ENCODE assay signal across 16 cellular contexts in genomic region chr12:57606821-57607220, GRCh38. TPM values are rescaled to one million over a fixed set of nuclear protein-coding genes. Genes with fewer than 3 reads are reported as not detected.
A peak's percentile ranks its signal among the peaks of the same experiment; 100 is the strongest.
DNase-seq lines count a peak whose midpoint lies in the region; ATAC-seq and TF ChIP-seq lines count a peak whose summit lies in the region.
"Had no signal": no experiment of that assay in that cellular context is flagged by ENCODE, and none has a peak within 500 bp of the region (broad histone marks: within the 10 kb centered on the region; RNA-seq: fewer than 3 reads in every experiment).

No MANE protein-coding gene starts in this region.

- TF ChIP-seq POLR2A in vagina (IDR thresholded peaks at IDR 0.05): no peak

- no peaks in the 10 kb centered on the region for H3K27me3 Mint-ChIP-seq in activated T-cell treated with anti-CD3 and anti-CD28 coated beads, Interleukin-2, amount 50 U/mL, for 72 hours (ENCODE audit: low read depth)
- H3K27me3 Mint-ChIP-seq in activated T-helper 1 cell treated with anti-CD3 and anti-CD28 coated beads, Interleukin-12 subunit alpha, Interleukin-12 subunit beta, Interleukin-2, Interleukin-4 antibody, amounts not matched to agents 30 ng/mL and 10 ng/mL and 1 ng/mL, durations not matched to agents 14 hours and 24 hours and 36 hours (ENCODE audit: insufficient read depth): peaks cover 7% of the 10 kb centered on the region
- no peaks in the 10 kb centered on the region for H3K27me3 Mint-ChIP-seq in natural killer cell (ENCODE audit: low read depth in 2 of 2)

- H3K27ac Mint-ChIP-seq in activated T-cell treated with anti-CD3 and anti-CD28 coated beads, Interleukin-2, amount 50 U/mL, for 72 hours: peak overlapping the region; percentile 74
- H3K27ac Mint-ChIP-seq in activated T-helper 1 cell treated with anti-CD3 and anti-CD28 coated beads, Interleukin-12 subunit alpha, Interleukin-12 subunit beta, Interleukin-2, Interleukin-4 antibody, amounts not matched to agents 30 ng/mL and 10 ng/mL and 1 ng/mL, durations not matched to agents 14 hours and 24 hours and 36 hours: no peak overlapping the region
- H3K27ac Mint-ChIP-seq in natural killer cell: peak overlapping the region; percentile 53 to 92

- H3K36me3 ChIP-seq in vagina: no peaks in the 10 kb centered on the region

- H3K36me3 Mint-ChIP-seq in activated T-cell treated with anti-CD3 and anti-CD28 coated beads, Interleukin-2, amount 50 U/mL, for 72 hours (ENCODE audit: insufficient read depth in 2 of 2): peaks cover 0 to 2% of the 10 kb centered on the region in 2 donors
- H3K36me3 Mint-ChIP-seq in activated T-helper 1 cell treated with anti-CD3 and anti-CD28 coated beads, Interleukin-12 subunit alpha, Interleukin-12 subunit beta, Interleukin-2, Interleukin-4 antibody, amounts not matched to agents 30 ng/mL and 10 ng/mL and 1 ng/mL, durations not matched to agents 14 hours and 24 hours and 36 hours (ENCODE audit: low read depth): peaks cover 14% of the 10 kb centered on the region
- H3K36me3 Mint-ChIP-seq in natural killer cell: no peaks in the 10 kb centered on the region

- ATAC-seq in activated T-cell treated with anti-CD3 and anti-CD28 coated beads, Interleukin-2, amount 50 U/mL, for 72 hours (replicated peaks in 1 of 2): no peak
- ATAC-seq in natural killer cell: no peak
- ATAC-seq in HG03469 (IDR thresholded peaks at IDR 0.05; ENCODE audit: unreplicated experiment): no peak

- no peak for TF ChIP-seq CTCF in natural killer cell (IDR thresholded peaks at IDR 0.05)
- TF ChIP-seq CTCF in vagina (IDR thresholded peaks at IDR 0.05): no peak

- no peak overlapping the region for H3K4me3 ChIP-seq in vagina

- intact Hi-C loops in activated T-helper 1 cell treated with anti-CD3 and anti-CD28 coated beads, Interleukin-12 subunit alpha, Interleukin-12 subunit beta, Interleukin-2, Interleukin-4 antibody, amounts not matched to agents 30 ng/mL and 10 ng/mL and 1 ng/mL, durations not matched to agents 14 hours and 24 hours and 36 hours (cut with micrococcal nuclease): no loop called here
- intact Hi-C loops in natural killer cell (cut with micrococcal nuclease) (no loop called here), vagina (cut with DNase I) (loop anchor here (5.0 kb wide), 1 partner anchor 1990 kb away; the partner anchor contains the start of gene SLC16A7)

- no peaks in the 10 kb centered on the region for H3K27me3 ChIP-seq in vagina

- peak overlapping the region; percentile 7 for H3K27ac ChIP-seq in vagina

- DNase-seq in activated T-cell treated with anti-CD3 and anti-CD28 coated beads, Interleukin-2, amount 50 U/mL, for 72 hours: no peak
- DNase-seq in activated T-cell treated with anti-CD3 and anti-CD28 coated beads, Interleukin-2, amount 50 U/mL, for 1 hour: no peak
- no peak for DNase-seq in activated T-helper 1 cell treated with anti-CD3 and anti-CD28 coated beads, Interleukin-12 subunit alpha, Interleukin-12 subunit beta, Interleukin-2, Interleukin-4 antibody, amounts not matched to agents 30 ng/mL and 10 ng/mL and 1 ng/mL, durations not matched to agents 14 hours and 24 hours and 36 hours (ENCODE audit: low spot score)
- DNase-seq in natural killer cell (no peak), vagina (ENCODE audit: extremely low spot score in 2 of 2) (no peak), T-helper 9 cell (no peak), CD1c-positive myeloid dendritic cell (ENCODE audit: extremely low spot score) (no peak)
- DNase-seq: C1 segment of cervical spinal cord, DMS53, IMR-90, MV-4-11, NCI-H1417 treated with DMSO at 0.1 percent for 48 hours, NCI-H2029 treated with DMSO at 0.1 percent for 48 hours, NCI-H510A treated with DMSO at 0.1 percent for 48 hours had no signal

- no peak overlapping the region for H3K4me3 Mint-ChIP-seq in activated T-cell treated with anti-CD3 and anti-CD28 coated beads, Interleukin-2, amount 50 U/mL, for 72 hours
- H3K4me3 Mint-ChIP-seq in activated T-helper 1 cell treated with anti-CD3 and anti-CD28 coated beads, Interleukin-12 subunit alpha, Interleukin-12 subunit beta, Interleukin-2, Interleukin-4 antibody, amounts not matched to agents 30 ng/mL and 10 ng/mL and 1 ng/mL, durations not matched to agents 14 hours and 24 hours and 36 hours: peak overlapping the region; percentile 1
- peak overlapping the region; percentile 25 for H3K4me3 Mint-ChIP-seq in natural killer cell

- H3K9me3 ChIP-seq in vagina: no peaks in the 10 kb centered on the region

- H3K4me1 Mint-ChIP-seq in activated T-cell treated with anti-CD3 and anti-CD28 coated beads, Interleukin-2, amount 50 U/mL, for 72 hours (ENCODE audit: low read depth): peaks cover 29% of the 10 kb centered on the region
- H3K4me1 Mint-ChIP-seq in activated T-helper 1 cell treated with anti-CD3 and anti-CD28 coated beads, Interleukin-12 subunit alpha, Interleukin-12 subunit beta, Interleukin-2, Interleukin-4 antibody, amounts not matched to agents 30 ng/mL and 10 ng/mL and 1 ng/mL, durations not matched to agents 14 hours and 24 hours and 36 hours (ENCODE audit: low read depth): peaks cover 24% of the 10 kb centered on the region
- peaks cover 40 to 60% of the 10 kb centered on the region in 2 donors for H3K4me1 Mint-ChIP-seq in natural killer cell

- peaks cover 35% of the 10 kb centered on the region for H3K4me1 ChIP-seq in vagina

- peaks cover 0 to 1% of the 10 kb centered on the region in 2 donors for H3K9me3 Mint-ChIP-seq in activated T-cell treated with anti-CD3 and anti-CD28 coated beads, Interleukin-2, amount 50 U/mL, for 72 hours
- H3K9me3 Mint-ChIP-seq in activated T-helper 1 cell treated with anti-CD3 and anti-CD28 coated beads, Interleukin-12 subunit alpha, Interleukin-12 subunit beta, Interleukin-2, Interleukin-4 antibody, amounts not matched to agents 30 ng/mL and 10 ng/mL and 1 ng/mL, durations not matched to agents 14 hours and 24 hours and 36 hours: no peaks in the 10 kb centered on the region
- no peaks in the 10 kb centered on the region for H3K9me3 Mint-ChIP-seq in natural killer cell

RNA-seq across cellular contexts. Expression of gene DTX3, which starts 2.2 kb away (rescaled TPM):
- total RNA-seq in activated T-cell treated with anti-CD3 and anti-CD28 coated beads, Interleukin-2, amount 50 U/mL, for 72 hours: 10 to 100 TPM; 44.3 to 52.7 TPM
- 16.8 and 18.5 TPM in 2 replicates for total RNA-seq in activated T-helper 1 cell treated with anti-CD3 and anti-CD28 coated beads, Interleukin-12 subunit alpha, Interleukin-12 subunit beta, Interleukin-2, Interleukin-4 antibody, amounts not matched to agents 30 ng/mL and 10 ng/mL and 1 ng/mL, durations not matched to agents 14 hours and 24 hours and 36 hours
- 10 to 100 TPM; 65.1 to 81.1 (median 77.0) TPM for total RNA-seq in natural killer cell
- 22.1 TPM for total RNA-seq in vagina
- total RNA-seq: HT-29 had no signal

RNA-seq across cellular contexts. Expression of gene ARHGEF25, which starts 4.4 kb away (rescaled TPM):
- 1 to 10 TPM; 2.8 to 5.3 TPM for total RNA-seq in activated T-cell treated with anti-CD3 and anti-CD28 coated beads, Interleukin-2, amount 50 U/mL, for 72 hours
- 0.60 and 1.5 TPM in 2 replicates for total RNA-seq in activated T-helper 1 cell treated with anti-CD3 and anti-CD28 coated beads, Interleukin-12 subunit alpha, Interleukin-12 subunit beta, Interleukin-2, Interleukin-4 antibody, amounts not matched to agents 30 ng/mL and 10 ng/mL and 1 ng/mL, durations not matched to agents 14 hours and 24 hours and 36 hours
- total RNA-seq in natural killer cell (1 to 10 TPM; 3.1 to 6.5 (median 5.1) TPM), vagina (28.7 TPM)

RNA-seq across cellular contexts. Expression of gene PIP4K2C, which starts 15.8 kb away (rescaled TPM):
- 10 to 100 TPM; 21.3 to 23.1 TPM for total RNA-seq in activated T-cell treated with anti-CD3 and anti-CD28 coated beads, Interleukin-2, amount 50 U/mL, for 72 hours
- total RNA-seq in activated T-helper 1 cell treated with anti-CD3 and anti-CD28 coated beads, Interleukin-12 subunit alpha, Interleukin-12 subunit beta, Interleukin-2, Interleukin-4 antibody, amounts not matched to agents 30 ng/mL and 10 ng/mL and 1 ng/mL, durations not matched to agents 14 hours and 24 hours and 36 hours: 22.8 and 25.7 TPM in 2 replicates
- 10 to 100 TPM; 41.0 to 62.9 (median 52.0) TPM for total RNA-seq in natural killer cell
- 16.7 TPM for total RNA-seq in vagina

RNA-seq across cellular contexts. Expression of gene B4GALNT1, which starts 26.2 kb away (rescaled TPM):
- total RNA-seq in activated T-cell treated with anti-CD3 and anti-CD28 coated beads, Interleukin-2, amount 50 U/mL, for 72 hours: 1 to 10 TPM; 2.5 to 3.8 TPM
- 4.4 and 4.6 TPM in 2 replicates for total RNA-seq in activated T-helper 1 cell treated with anti-CD3 and anti-CD28 coated beads, Interleukin-12 subunit alpha, Interleukin-12 subunit beta, Interleukin-2, Interleukin-4 antibody, amounts not matched to agents 30 ng/mL and 10 ng/mL and 1 ng/mL, durations not matched to agents 14 hours and 24 hours and 36 hours
- total RNA-seq in natural killer cell (under 1 TPM; 0.38 to 0.59 (median 0.48) TPM), vagina (7.6 TPM)

RNA-seq across cellular contexts. Expression of gene KIF5A, which starts 57.0 kb away (rescaled TPM):
- total RNA-seq in activated T-cell treated with anti-CD3 and anti-CD28 coated beads, Interleukin-2, amount 50 U/mL, for 72 hours: 1 to 10 TPM; 3.2 to 5.9 TPM
- total RNA-seq in activated T-helper 1 cell treated with anti-CD3 and anti-CD28 coated beads, Interleukin-12 subunit alpha, Interleukin-12 subunit beta, Interleukin-2, Interleukin-4 antibody, amounts not matched to agents 30 ng/mL and 10 ng/mL and 1 ng/mL, durations not matched to agents 14 hours and 24 hours and 36 hours: 2.4 TPM in 2 replicates
- under 1 TPM; 0.09 to 0.40 (median 0.16) TPM for total RNA-seq in natural killer cell
- 4.4 TPM for total RNA-seq in vagina
- total RNA-seq: HT-29 had no signal

Comparison
In these comparisons a context has a peak if more than half of its experiments do, and no peak if none do; other contexts are left out.
1. H3K4me3 Mint-ChIP-seq: peak in activated T-helper 1 cell treated with anti-CD3 and anti-CD28 coated beads, Interleukin-12 subunit alpha, Interleukin-12 subunit beta, Interleukin-2, Interleukin-4 antibody, amounts not matched to agents 30 ng/mL and 10 ng/mL and 1 ng/mL, durations not matched to agents 14 hours and 24 hours and 36 hours (single experiment) and natural killer cell (single experiment); none in activated T-cell treated with anti-CD3 and anti-CD28 coated beads, Interleukin-2, amount 50 U/mL, for 72 hours (0 of 2).